Comparison of ENCODE assay signal across 8 cellular contexts in the genomic region with DNA sequence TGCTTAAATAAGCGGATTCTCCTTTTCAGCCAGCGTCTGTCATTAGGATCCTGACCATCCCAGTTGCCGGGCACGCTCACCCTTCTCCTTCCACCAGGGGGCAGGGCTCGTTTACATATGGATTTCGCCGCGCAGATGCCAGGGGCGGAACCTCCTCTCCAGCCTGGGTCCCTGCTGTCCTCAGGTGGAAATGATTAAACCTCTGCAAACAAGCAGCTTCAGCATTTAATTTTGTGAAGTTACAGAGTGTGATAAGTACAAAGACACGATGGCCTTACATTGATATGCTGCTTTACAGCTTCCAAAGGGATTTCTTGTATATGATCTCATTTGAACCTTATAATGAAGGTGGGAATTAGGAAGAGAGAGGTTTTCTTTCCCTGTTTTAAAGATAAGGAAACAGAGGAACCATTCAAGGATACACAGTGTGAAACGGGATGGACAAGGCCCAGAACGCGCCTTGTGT. TPM values are rescaled to one million over a fixed set of nuclear protein-coding genes. Genes with fewer than 3 reads are reported as not detected.
A peak's percentile ranks its signal among the peaks of the same experiment; 100 is the strongest.
DNase-seq lines count a peak whose midpoint lies in the region; ATAC-seq and TF ChIP-seq lines count a peak whose summit lies in the region.

No MANE protein-coding gene starts in this region.

- H3K79me2 ChIP-seq in SU-DHL-6 (ENCODE audit: insufficient read depth, low read length), result no peaks in the 10 kb centered on the region

- no peaks in the 10 kb centered on the region for H3K36me3 ChIP-seq in SU-DHL-6 (ENCODE audit: low read length)
- no peaks in the 10 kb centered on the region for H3K36me3 ChIP-seq in cardiac muscle cell

- TF ChIP-seq CTCF in GM13976 (IDR thresholded peaks at IDR 0.05; ENCODE audit: borderline replicate concordance, control extremely low read depth, extremely low read depth, insufficient read depth, missing control alignments), result peak; percentile 87
- TF ChIP-seq CTCF in SU-DHL-6 (IDR thresholded peaks at IDR 0.05; ENCODE audit: insufficient read depth, low read length, poor library complexity, severe bottlenecking), result peak; percentile 86
- TF ChIP-seq CTCF in cardiac muscle cell (IDR thresholded peaks at IDR 0.05; ENCODE audit: low read depth, low read length), result peak; percentile 94

- H3K36me3 Mint-ChIP-seq in activated naive CD4-positive, alpha-beta T cell treated with anti-CD3 and anti-CD28 coated beads, Interleukin-2, amount 50 U/mL, for 72 hours, result no peaks in the 10 kb centered on the region

- no peaks in the 10 kb centered on the region for H3F3A ChIP-seq in SU-DHL-6 (ENCODE audit: insufficient read depth)

- H3K9me3 ChIP-seq in SU-DHL-6 (ENCODE audit: insufficient read depth, low read length) (no peaks in the 10 kb centered on the region), cardiac muscle cell (ENCODE audit: low read depth) (no peaks in the 10 kb centered on the region)

- no peaks in the 10 kb centered on the region for H3K9me3 Mint-ChIP-seq in activated naive CD4-positive, alpha-beta T cell treated with anti-CD3 and anti-CD28 coated beads, Interleukin-2, amount 50 U/mL, for 72 hours

- no peak overlapping the region for H3K4me2 ChIP-seq in SU-DHL-6 (ENCODE audit: low read depth, low read length, poor library complexity, severe bottlenecking)

- ATAC-seq in activated naive CD4-positive, alpha-beta T cell treated with anti-CD3 and anti-CD28 coated beads, Interleukin-2, amount 50 U/mL, for 72 hours, result peak; percentile 85 to 94
- ATAC-seq in GM21576 (IDR thresholded peaks at IDR 0.05; ENCODE audit: unreplicated experiment) (no peak), HG03280 (IDR thresholded peaks at IDR 0.05; ENCODE audit: unreplicated experiment) (no peak)

- H3K27ac ChIP-seq in SU-DHL-6 (ENCODE audit: low read depth, low read length) (no peak overlapping the region), cardiac muscle cell (no peak overlapping the region)

- H3K27ac Mint-ChIP-seq in activated naive CD4-positive, alpha-beta T cell treated with anti-CD3 and anti-CD28 coated beads, Interleukin-2, amount 50 U/mL, for 72 hours, result no peak overlapping the region

- H3K27me3 ChIP-seq in SU-DHL-6 (ENCODE audit: low read length) (no peaks in the 10 kb centered on the region), cardiac muscle cell (peaks cover 81% of the 10 kb centered on the region)

- no peaks in the 10 kb centered on the region for H3K4me1 ChIP-seq in cardiac muscle cell (ENCODE audit: low read depth)

- no peak overlapping the region for H2AFZ ChIP-seq in SU-DHL-6 (ENCODE audit: low read depth, low read length, severe bottlenecking)

- H3K9me2 ChIP-seq in SU-DHL-6 (replicated peaks; ENCODE audit: insufficient read depth, low read length), result no peaks in the 10 kb centered on the region

- H4K20me1 ChIP-seq in SU-DHL-6 (ENCODE audit: low read depth, low read length), result no peaks in the 10 kb centered on the region

- H3K4me3 ChIP-seq in SU-DHL-6 (ENCODE audit: insufficient read depth, low read length, poor library complexity, severe bottlenecking) (no peak overlapping the region), cardiac muscle cell (no peak overlapping the region)

- H3K9ac ChIP-seq in SU-DHL-6 (ENCODE audit: low read length), result no peak overlapping the region

- in situ Hi-C loops in GM13976 (cut with MboI; ENCODE audit: low sequenced_read_pairs, unreplicated experiment), result no loop called here

- DNase-seq in GM13976 (ENCODE audit: low spot score), result peak; percentile 70
- DNase-seq in NCI-H146 (lab: John Stamatoyannopoulos, UW), result peak; percentile 82
- DNase-seq in activated naive CD4-positive, alpha-beta T cell treated with anti-CD3 and anti-CD28 coated beads, Interleukin-2, amount 50 U/mL, for 72 hours (ENCODE audit: low spot score in 2 of 2), result peak; percentile 67 to 80
- DNase-seq in cardiac muscle cell (ENCODE audit: low read depth in 1 of 2, low spot score in 1 of 2), result peak; percentile 73 to 85
- peak; percentile 22 for DNase-seq in pulmonary artery endothelial cell (ENCODE audit: low read depth, low spot score)

RNA-seq across cellular contexts. Expression of gene KRT28, which starts 3.9 kb away (rescaled TPM):
- not detected for total RNA-seq in activated naive CD4-positive, alpha-beta T cell treated with anti-CD3 and anti-CD28 coated beads, Interleukin-2, amount 50 U/mL, for 72 hours
- total RNA-seq in cardiac muscle cell (not detected in 2 replicates), pulmonary artery endothelial cell (not detected in 2 replicates)
- not detected in 2 replicates for polyA plus RNA-seq in cardiac muscle cell

RNA-seq across cellular contexts. Expression of gene KRT10, which starts 18.8 kb away (rescaled TPM):
- total RNA-seq in activated naive CD4-positive, alpha-beta T cell treated with anti-CD3 and anti-CD28 coated beads, Interleukin-2, amount 50 U/mL, for 72 hours, result 10 to 100 TPM; 28.2 to 33.2 TPM
- total RNA-seq in cardiac muscle cell (30.1 and 77.2 TPM in 2 replicates), pulmonary artery endothelial cell (3.4 and 3.9 TPM in 2 replicates)
- polyA plus RNA-seq in cardiac muscle cell, result 91.0 and 131 TPM in 2 replicates

RNA-seq across cellular contexts. Expression of gene KRT27, which starts 21.3 kb away (rescaled TPM):
- not detected for total RNA-seq in activated naive CD4-positive, alpha-beta T cell treated with anti-CD3 and anti-CD28 coated beads, Interleukin-2, amount 50 U/mL, for 72 hours
- total RNA-seq in cardiac muscle cell, result not detected in 2 replicates
- not detected in 2 replicates for polyA plus RNA-seq in cardiac muscle cell
- not detected in 2 replicates for total RNA-seq in pulmonary artery endothelial cell

RNA-seq across cellular contexts. Expression of gene KRT26, which starts 31.6 kb away (rescaled TPM):
- total RNA-seq in activated naive CD4-positive, alpha-beta T cell treated with anti-CD3 and anti-CD28 coated beads, Interleukin-2, amount 50 U/mL, for 72 hours, result not detected
- not detected in 2 replicates for total RNA-seq in cardiac muscle cell
- polyA plus RNA-seq in cardiac muscle cell, result not detected in 2 replicates
- total RNA-seq in pulmonary artery endothelial cell, result not detected in 2 replicates

RNA-seq across cellular contexts. Expression of gene KRT25, which starts 48.5 kb away (rescaled TPM):
- total RNA-seq in activated naive CD4-positive, alpha-beta T cell treated with anti-CD3 and anti-CD28 coated beads, Interleukin-2, amount 50 U/mL, for 72 hours, result not detected
- total RNA-seq in cardiac muscle cell (not detected in 2 replicates), pulmonary artery endothelial cell (not detected in 2 replicates)
- polyA plus RNA-seq in cardiac muscle cell, result not detected in 2 replicates

Comparison
In these comparisons a context has a peak if more than half of its experiments do, and no peak if none do; other contexts are left out.
1. DNase-seq: peak in every context shown above with its lines; median percentile 82 in NCI-H146; 79 in cardiac muscle cell; 74 in activated naive CD4-positive, alpha-beta T cell treated with anti-CD3 and anti-CD28 coated beads, Interleukin-2, amount 50 U/mL, for 72 hours; 70 in GM13976; 22 in pulmonary artery endothelial cell.
2. ATAC-seq: peak in activated naive CD4-positive, alpha-beta T cell treated with anti-CD3 and anti-CD28 coated beads, Interleukin-2, amount 50 U/mL, for 72 hours (2 of 2); none in GM21576 (single experiment) and HG03280 (single experiment).
3. Peak in every context shown above with its lines, with median percentiles within 50 percentile points of each other: CTCF ChIP-seq.